Comparison of ENCODE assay signal across 7 cellular contexts in genomic region chr19:10235409-10235808, GRCh38. TPM values are rescaled to one million over a fixed set of nuclear protein-coding genes. Genes with fewer than 3 reads are reported as not detected.
DNase-seq lines count a peak whose midpoint lies in the region; ATAC-seq and TF ChIP-seq lines count a peak whose summit lies in the region.
"Not testable (repeated sequence)": the region's sequence is repeated elsewhere in the genome, so short reads cannot be mapped to it uniquely, and the experiment has no call there.

No MANE protein-coding gene starts in this region.

- H3K4me1 ChIP-seq in colonic mucosa = not testable (repeated sequence)

- ATAC-seq in T-helper 17 cell; activated T-helper 17 cell treated with anti-CD3 and anti-CD28 coated beads, Interleukin-2, amount 50 U/mL, for 72 hours (replicated peaks); natural killer cell; stimulated activated memory B cell treated with anti-CD40 and anti-IgM and Interleukin-4, amounts not matched to agents 10 μg/mL and 1 μg/mL and 100 μg/mL, for 72 hours: not testable (repeated sequence)

- H3K4me1 Mint-ChIP-seq in IgD-negative memory B cell (peaks cover 27 to 38% (median 31%) of the 10 kb centered on the region in 3 donors), T-helper 17 cell (peaks cover 25% of the 10 kb centered on the region), immature natural killer cell (peaks cover 26 to 29% of the 10 kb centered on the region in 2 donors), natural killer cell (peaks cover 10 to 18% of the 10 kb centered on the region in 2 donors)
- not testable (repeated sequence) for H3K4me1 Mint-ChIP-seq in activated T-helper 17 cell treated with anti-CD3 and anti-CD28 coated beads, Interleukin-2, amount 50 U/mL, for 72 hours
- peaks cover 60% of the 10 kb centered on the region for H3K4me1 Mint-ChIP-seq in stimulated activated memory B cell treated with anti-CD40 and anti-IgM and Interleukin-4, amounts not matched to agents 10 μg/mL and 1 μg/mL and 100 μg/mL, for 72 hours

- H3K27ac ChIP-seq in colonic mucosa = peak overlapping the region; percentile 40

- not testable (repeated sequence) for H3K4me3 ChIP-seq in colonic mucosa

- H3K9me3 ChIP-seq in T-helper 17 cell (ENCODE audit: control insufficient read depth, low read length, poor library complexity, severe bottlenecking); colonic mucosa: not testable (repeated sequence)

- intact Hi-C loops in colonic mucosa (cut with DNase I); natural killer cell (cut with micrococcal nuclease): not testable (repeated sequence)

- H3K36me3 Mint-ChIP-seq in IgD-negative memory B cell; T-helper 17 cell (ENCODE audit: low read depth); activated T-helper 17 cell treated with anti-CD3 and anti-CD28 coated beads, Interleukin-2, amount 50 U/mL, for 72 hours (ENCODE audit: low read depth); immature natural killer cell; natural killer cell; stimulated activated memory B cell treated with anti-CD40 and anti-IgM and Interleukin-4, amounts not matched to agents 10 μg/mL and 1 μg/mL and 100 μg/mL, for 72 hours: not testable (repeated sequence)

- H3K27me3 Mint-ChIP-seq in IgD-negative memory B cell; T-helper 17 cell; activated T-helper 17 cell treated with anti-CD3 and anti-CD28 coated beads, Interleukin-2, amount 50 U/mL, for 72 hours; natural killer cell (ENCODE audit: low read depth in 2 of 2); stimulated activated memory B cell treated with anti-CD40 and anti-IgM and Interleukin-4, amounts not matched to agents 10 μg/mL and 1 μg/mL and 100 μg/mL, for 72 hours: not testable (repeated sequence)
- H3K27me3 Mint-ChIP-seq in immature natural killer cell (ENCODE audit: low read depth in 3 of 3) = peaks cover 0 to 13% (median 2%) of the 10 kb centered on the region in 3 donors

- peak overlapping the region; percentile 95 to 100 (median 98) for H3K27ac Mint-ChIP-seq in IgD-negative memory B cell
- peak overlapping the region; percentile 100 for H3K27ac Mint-ChIP-seq in T-helper 17 cell
- H3K27ac Mint-ChIP-seq in activated T-helper 17 cell treated with anti-CD3 and anti-CD28 coated beads, Interleukin-2, amount 50 U/mL, for 72 hours = peak overlapping the region; percentile 95
- peak overlapping the region; percentile 95 to 99 (median 98) for H3K27ac Mint-ChIP-seq in immature natural killer cell
- H3K27ac Mint-ChIP-seq in natural killer cell = peak overlapping the region; percentile 99 to 100
- peak overlapping the region; percentile 93 for H3K27ac Mint-ChIP-seq in stimulated activated memory B cell treated with anti-CD40 and anti-IgM and Interleukin-4, amounts not matched to agents 10 μg/mL and 1 μg/mL and 100 μg/mL, for 72 hours

- not testable (repeated sequence) for DNase-seq in T-helper 17 cell, colonic mucosa, immature natural killer cell, natural killer cell

- H3K4me3 Mint-ChIP-seq in IgD-negative memory B cell (peak overlapping the region in 3 of 4 donors; percentile 58 to 95 (median 83)), T-helper 17 cell (peak overlapping the region; percentile 97), immature natural killer cell (peak overlapping the region; percentile 83 to 91 (median 89)), natural killer cell (peak overlapping the region; percentile 91)
- peak overlapping the region; percentile 93 for H3K4me3 Mint-ChIP-seq in activated T-helper 17 cell treated with anti-CD3 and anti-CD28 coated beads, Interleukin-2, amount 50 U/mL, for 72 hours
- H3K4me3 Mint-ChIP-seq in stimulated activated memory B cell treated with anti-CD40 and anti-IgM and Interleukin-4, amounts not matched to agents 10 μg/mL and 1 μg/mL and 100 μg/mL, for 72 hours = not testable (repeated sequence)

- H3K27me3 ChIP-seq in colonic mucosa = not testable (repeated sequence)

- not testable (repeated sequence) for H3K9me3 Mint-ChIP-seq in IgD-negative memory B cell; activated T-helper 17 cell treated with anti-CD3 and anti-CD28 coated beads, Interleukin-2, amount 50 U/mL, for 72 hours; immature natural killer cell; natural killer cell; stimulated activated memory B cell treated with anti-CD40 and anti-IgM and Interleukin-4, amounts not matched to agents 10 μg/mL and 1 μg/mL and 100 μg/mL, for 72 hours

- H3K9ac ChIP-seq in colonic mucosa (ENCODE audit: low read depth in 2 of 2, low read length in 2 of 2) = not testable (repeated sequence)

- not testable (repeated sequence) for H3K36me3 ChIP-seq in colonic mucosa

- TF ChIP-seq CTCF in colonic mucosa (IDR thresholded peaks at IDR 0.05); natural killer cell (IDR thresholded peaks at IDR 0.05): not testable (repeated sequence)

RNA-seq across cellular contexts. Expression of gene S1PR2, which starts 4.3 kb away (rescaled TPM):
- polyA plus RNA-seq in IgD-negative memory B cell (0.20 TPM), immature natural killer cell (1 to 10 TPM in 2 of 3 donors, under 1 TPM in 1; 0.79 to 2.7 (median 1.4) TPM)
- total RNA-seq in T-helper 17 cell (10 to 100 TPM; 14.2 to 18.1 TPM), colonic mucosa (1 to 10 TPM; 2.4 to 5.2 TPM), natural killer cell (10 to 100 TPM in 1 of 3 donors, 1 to 10 TPM in 2; 6.8 to 12.6 (median 9.5) TPM)
- 10 to 100 TPM in 1 of 2 donors, 1 to 10 TPM in 1; 7.9 to 17.1 TPM for total RNA-seq in activated T-helper 17 cell treated with anti-CD3 and anti-CD28 coated beads, Interleukin-2, amount 50 U/mL, for 72 hours

RNA-seq across cellular contexts. Expression of gene MRPL4, which starts 16.6 kb away (rescaled TPM):
- polyA plus RNA-seq in IgD-negative memory B cell (48.8 TPM), immature natural killer cell (10 to 100 TPM; 24.3 to 42.6 (median 27.1) TPM)
- total RNA-seq in T-helper 17 cell (10 to 100 TPM; 33.8 to 44.2 TPM), colonic mucosa (100 to 1,000 TPM in 1 of 2 donors, 10 to 100 TPM in 1; 48.9 to 116 TPM), natural killer cell (10 to 100 TPM; 34.5 to 41.6 (median 40.2) TPM)
- total RNA-seq in activated T-helper 17 cell treated with anti-CD3 and anti-CD28 coated beads, Interleukin-2, amount 50 U/mL, for 72 hours = 100 to 1,000 TPM in 1 of 2 donors, 10 to 100 TPM in 1; 61.1 to 142 TPM

RNA-seq across cellular contexts. Expression of gene ICAM1, which starts 35.5 kb away (rescaled TPM):
- 9.2 TPM for polyA plus RNA-seq in IgD-negative memory B cell
- 10 to 100 TPM; 18.7 to 28.1 TPM for total RNA-seq in T-helper 17 cell
- 10 to 100 TPM; 47.8 to 88.5 TPM for total RNA-seq in activated T-helper 17 cell treated with anti-CD3 and anti-CD28 coated beads, Interleukin-2, amount 50 U/mL, for 72 hours
- total RNA-seq in colonic mucosa = 10 to 100 TPM in 1 of 2 donors, 1 to 10 TPM in 1; 3.5 to 13.1 TPM
- 10 to 100 TPM in 2 of 3 donors, 1 to 10 TPM in 1; 9.9 to 18.4 (median 18.0) TPM for polyA plus RNA-seq in immature natural killer cell
- total RNA-seq in natural killer cell = 10 to 100 TPM; 33.1 to 73.7 (median 56.5) TPM

RNA-seq across cellular contexts. Expression of gene DNMT1, which starts 40.7 kb away (rescaled TPM):
- polyA plus RNA-seq in IgD-negative memory B cell (74.6 TPM), immature natural killer cell (100 to 1,000 TPM in 1 of 3 donors, 10 to 100 TPM in 2; 21.8 to 162 (median 43.3) TPM)
- total RNA-seq in T-helper 17 cell (100 to 1,000 TPM; 204 to 229 TPM), colonic mucosa (100 to 1,000 TPM in 1 of 2 donors, 10 to 100 TPM in 1; 36.3 to 139 TPM), natural killer cell (100 to 1,000 TPM; 266 to 323 (median 275) TPM)
- total RNA-seq in activated T-helper 17 cell treated with anti-CD3 and anti-CD28 coated beads, Interleukin-2, amount 50 U/mL, for 72 hours = 100 to 1,000 TPM; 300 to 434 TPM

RNA-seq across cellular contexts. Expression of gene ICAM4, which starts 51.3 kb away (rescaled TPM):
- polyA plus RNA-seq in IgD-negative memory B cell (0.81 TPM), immature natural killer cell (1 to 10 TPM in 1 of 3 donors, under 1 TPM in 1, not detected in 1; 0.63 to 1.1 TPM)
- total RNA-seq in T-helper 17 cell (1 to 10 TPM in 1 of 2 donors, under 1 TPM in 1; 0.94 to 1.6 TPM), colonic mucosa (under 1 TPM; 0.19 to 0.37 TPM), natural killer cell (1 to 10 TPM; 1.3 to 3.6 (median 3.0) TPM)
- 1 to 10 TPM in 1 of 2 donors, under 1 TPM in 1; 0.78 to 2.2 TPM for total RNA-seq in activated T-helper 17 cell treated with anti-CD3 and anti-CD28 coated beads, Interleukin-2, amount 50 U/mL, for 72 hours
